ENCODE assay signal across 1 cellular context in genomic region chr2:119700866-119701265, GRCh38.
TF ChIP-seq lines count a peak whose summit lies in the region.

No MANE protein-coding gene starts in this region.

TF ChIP-seq in HepG2, 621 proteins besides CTCF, POLR2A, EP300 and RAD21:
- no peak for TF ChIP-seq ZNF333 (CRISPR knock-in tag; IDR thresholded peaks at IDR 0.05; ENCODE audit: borderline replicate concordance)
- peak; percentile 44; the same call in 1 of the 2 replicates for TF ChIP-seq ZNF292 (CRISPR knock-in tag; IDR thresholded peaks at IDR 0.05; ENCODE audit: borderline replicate concordance, low read depth)
- no peak for TF ChIP-seq SAP130 (CRISPR knock-in tag; IDR thresholded peaks at IDR 0.05; ENCODE audit: low read depth)
- TF ChIP-seq BORCS8-MEF2B (CRISPR knock-in tag; IDR thresholded peaks at IDR 0.05), result no peak
- no peak for TF ChIP-seq CCDC6 (CRISPR knock-in tag; IDR thresholded peaks at IDR 0.05)
- TF ChIP-seq TEAD3 (CRISPR knock-in tag; optimal IDR thresholded peaks at IDR 0.05; ENCODE audit: borderline replicate concordance), result peak; percentile 79
- TF ChIP-seq ERF (CRISPR knock-in tag; IDR thresholded peaks at IDR 0.05), result 0 out of 2 replicates have a peak, but pooled peaks have one; percentile 44
- no peak for TF ChIP-seq KLF11 (CRISPR knock-in tag; IDR thresholded peaks at IDR 0.05)
- 0 out of 2 replicates have a peak, but pooled peaks have one; percentile 39 for TF ChIP-seq TGIF2 (CRISPR knock-in tag; IDR thresholded peaks at IDR 0.05)
- no peak for TF ChIP-seq ZNF20 (CRISPR knock-in tag; IDR thresholded peaks at IDR 0.05)
- no peak for TF ChIP-seq ETS1 (CRISPR knock-in tag; IDR thresholded peaks at IDR 0.05)
